11 cellular contexts compared by ENCODE assay signal in genomic region chr4:9969526-9970398, GRCh38. TPM values are rescaled to one million over a fixed set of nuclear protein-coding genes. Genes with fewer than 3 reads are reported as not detected.
DNase-seq lines count a peak whose midpoint lies in the region; ATAC-seq lines count a peak whose summit lies in the region.
"Had no signal": no experiment of that assay in that cellular context is flagged by ENCODE, and none has a peak within 500 bp of the region (broad histone marks: within the 10 kb centered on the region; RNA-seq: fewer than 3 reads in every experiment).

No MANE protein-coding gene starts in this region.

- H3K27me3 Mint-ChIP-seq in activated CD4-positive, alpha-beta memory T cell treated with anti-CD3 and anti-CD28 coated beads, Interleukin-2, amount 10 ng/mL, durations not matched to agents 7 days and 5 days, result no peaks in the 10 kb centered on the region
- H3K27me3 Mint-ChIP-seq in activated CD4-positive, alpha-beta memory T cell treated with anti-CD3 and anti-CD28 coated beads for 36 hours, result no peaks in the 10 kb centered on the region

- POLR2A ChIA-PET in activated CD4-positive, alpha-beta memory T cell treated with anti-CD3 and anti-CD28 coated beads, Interleukin-2, amount 10 ng/mL, durations not matched to agents 7 days and 5 days (lab: Charles Lee), result interaction anchor here (0.9 to 4.5 kb wide), 4 partner anchors 30 to 45 kb away, joined by 3 to 32 read pairs (median 6); no protein-coding TSS in a partner anchor
- POLR2A ChIA-PET in activated CD4-positive, alpha-beta memory T cell treated with anti-CD3 and anti-CD28 coated beads for 36 hours (lab: Charles Lee), result no interaction called here

- H3K4me1 Mint-ChIP-seq in activated CD4-positive, alpha-beta memory T cell treated with anti-CD3 and anti-CD28 coated beads, Interleukin-2, amount 10 ng/mL, durations not matched to agents 7 days and 5 days, result peaks cover 38% of the 10 kb centered on the region
- H3K4me1 Mint-ChIP-seq in activated CD4-positive, alpha-beta memory T cell treated with anti-CD3 and anti-CD28 coated beads for 36 hours (ENCODE audit: low read depth), result no peaks in the 10 kb centered on the region
- H3K4me1 Mint-ChIP-seq: mesothelial cell of epicardium had no signal

- no peak overlapping the region for H3K4me3 Mint-ChIP-seq in activated CD4-positive, alpha-beta memory T cell treated with anti-CD3 and anti-CD28 coated beads, Interleukin-2, amount 10 ng/mL, durations not matched to agents 7 days and 5 days
- H3K4me3 Mint-ChIP-seq in activated CD4-positive, alpha-beta memory T cell treated with anti-CD3 and anti-CD28 coated beads for 36 hours, result no peak overlapping the region
- H3K4me3 Mint-ChIP-seq: mesothelial cell of epicardium had no signal

- CTCF ChIA-PET in activated CD4-positive, alpha-beta memory T cell treated with anti-CD3 and anti-CD28 coated beads, Interleukin-2, amount 10 ng/mL, durations not matched to agents 7 days and 5 days (lab: Charles Lee), result interaction anchor here (4.1 kb wide), 1 partner anchor 45 kb away, joined by 24 read pairs; no protein-coding TSS in a partner anchor
- CTCF ChIA-PET in activated CD4-positive, alpha-beta memory T cell treated with anti-CD3 and anti-CD28 coated beads for 36 hours (lab: Charles Lee), result no interaction called here

- intact Hi-C loops in activated CD4-positive, alpha-beta memory T cell treated with anti-CD3 and anti-CD28 coated beads for 36 hours (cut with micrococcal nuclease), result no loop called here

- peaks cover 27% of the 10 kb centered on the region for H3K9me3 Mint-ChIP-seq in activated CD4-positive, alpha-beta memory T cell treated with anti-CD3 and anti-CD28 coated beads, Interleukin-2, amount 10 ng/mL, durations not matched to agents 7 days and 5 days
- peaks cover 9% of the 10 kb centered on the region for H3K9me3 Mint-ChIP-seq in activated CD4-positive, alpha-beta memory T cell treated with anti-CD3 and anti-CD28 coated beads for 36 hours

- ATAC-seq in HG02678 (IDR thresholded peaks at IDR 0.05; ENCODE audit: unreplicated experiment), result peak; percentile 22
- peak; percentile 88 for ATAC-seq in stimulated activated naive CD8-positive, alpha-beta T cell treated with anti-CD3 and anti-CD28 coated beads, Interleukin-15, Interleukin-2, amounts not matched to agents 100 U/mL and 50 U/mL, for 24 hours

- peak overlapping the region; percentile 78 for H3K27ac Mint-ChIP-seq in activated CD4-positive, alpha-beta memory T cell treated with anti-CD3 and anti-CD28 coated beads, Interleukin-2, amount 10 ng/mL, durations not matched to agents 7 days and 5 days
- H3K27ac Mint-ChIP-seq in activated CD4-positive, alpha-beta memory T cell treated with anti-CD3 and anti-CD28 coated beads for 36 hours, result no peak overlapping the region
- H3K27ac Mint-ChIP-seq: mesothelial cell of epicardium had no signal

- H3K36me3 Mint-ChIP-seq in activated CD4-positive, alpha-beta memory T cell treated with anti-CD3 and anti-CD28 coated beads, Interleukin-2, amount 10 ng/mL, durations not matched to agents 7 days and 5 days (ENCODE audit: low read depth), result peaks cover 33% of the 10 kb centered on the region
- peaks cover 1% of the 10 kb centered on the region for H3K36me3 Mint-ChIP-seq in activated CD4-positive, alpha-beta memory T cell treated with anti-CD3 and anti-CD28 coated beads for 36 hours

- peak; percentile 27 for DNase-seq in activated CD4-positive, alpha-beta memory T cell treated with anti-CD3 and anti-CD28 coated beads, Interleukin-2, amount 10 ng/mL, durations not matched to agents 7 days and 5 days
- no peak for DNase-seq in activated CD4-positive, alpha-beta memory T cell treated with anti-CD3 and anti-CD28 coated beads for 36 hours
- peak; percentile 12 for DNase-seq in MV-4-11 (lab: John Stamatoyannopoulos, UW)
- DNase-seq in stimulated activated naive CD8-positive, alpha-beta T cell treated with anti-CD3 and anti-CD28 coated beads, Interleukin-15, Interleukin-2, amounts not matched to agents 100 U/mL and 50 U/mL, for 24 hours, result no peak
- DNase-seq in medulla oblongata (ENCODE audit: extremely low spot score), result no peak
- DNase-seq in islet precursor cell, result no peak
- no peak for DNase-seq in 8988T
- DNase-seq: DMS79, NCI-H524 had no signal

RNA-seq across cellular contexts. Expression of gene SLC2A9, which starts 51.5 kb away (rescaled TPM):
- under 1 TPM; 0.55 to 0.83 TPM for total RNA-seq in activated CD4-positive, alpha-beta memory T cell treated with anti-CD3 and anti-CD28 coated beads, Interleukin-2, amount 10 ng/mL, durations not matched to agents 7 days and 5 days
- total RNA-seq in activated CD4-positive, alpha-beta memory T cell treated with anti-CD3 and anti-CD28 coated beads for 36 hours, result under 1 TPM; 0.10 to 0.65 TPM

Comparison
In these comparisons a context has a peak if more than half of its experiments do, and no peak if none do; other contexts are left out.
1. DNase-seq: peak in activated CD4-positive, alpha-beta memory T cell treated with anti-CD3 and anti-CD28 coated beads, Interleukin-2, amount 10 ng/mL, durations not matched to agents 7 days and 5 days (single experiment) and MV-4-11 (single experiment); none in activated CD4-positive, alpha-beta memory T cell treated with anti-CD3 and anti-CD28 coated beads for 36 hours (single experiment), stimulated activated naive CD8-positive, alpha-beta T cell treated with anti-CD3 and anti-CD28 coated beads, Interleukin-15, Interleukin-2, amounts not matched to agents 100 U/mL and 50 U/mL, for 24 hours (single experiment), medulla oblongata (single experiment), islet precursor cell (single experiment) and 8988T (single experiment).